Comparison of ENCODE assay signal across 27 cellular contexts in genomic region chr7:117824605-117825004, GRCh38.
"Had no signal": no experiment of that assay in that cellular context is flagged by ENCODE, and none has a peak within 500 bp of the region (broad histone marks: within the 10 kb centered on the region; RNA-seq: fewer than 3 reads in every experiment).

No MANE protein-coding gene starts in this region.

- ATAC-seq: heart left ventricle; naive thymus-derived CD8-positive, alpha-beta T cell; right cardiac atrium; sciatic nerve; stimulated activated naive B cell treated with anti-CD40 and anti-IgM and Interleukin-4, amounts not matched to agents 10 μg/mL and 1 μg/mL and 100 μg/mL, for 72 hours; stimulated activated naive CD8-positive, alpha-beta T cell treated with anti-CD3 and anti-CD28 coated beads, Interleukin-15, Interleukin-2, amounts not matched to agents 100 U/mL and 50 U/mL, for 24 hours had no signal

- H3K36me3 Mint-ChIP-seq: immature natural killer cell; naive thymus-derived CD8-positive, alpha-beta T cell; stimulated activated naive B cell treated with anti-CD40 and anti-IgM and Interleukin-4, amounts not matched to agents 10 μg/mL and 1 μg/mL and 100 μg/mL, for 72 hours had no signal

- H3K27ac ChIP-seq: heart left ventricle, left ventricle myocardium inferior, pancreas, prostate gland, spleen, stomach, thoracic aorta, tibial artery, uterus had no signal

- H3K4me3 ChIP-seq: heart left ventricle, left ventricle myocardium inferior, lung, pancreas, prostate gland, spleen, stomach, thoracic aorta, tibial artery, uterus had no signal

- H3K27me3 Mint-ChIP-seq: type B pancreatic cell had no signal

- H3K27ac Mint-ChIP-seq: immature natural killer cell; naive thymus-derived CD8-positive, alpha-beta T cell; stimulated activated naive B cell treated with anti-CD40 and anti-IgM and Interleukin-4, amounts not matched to agents 10 μg/mL and 1 μg/mL and 100 μg/mL, for 72 hours; type B pancreatic cell had no signal

- DNase-seq: heart left ventricle; hypothalamus; immature natural killer cell; islet precursor cell; left ventricle myocardium inferior; midbrain; naive thymus-derived CD8-positive, alpha-beta T cell; nucleus accumbens; pancreas; posterior cingulate gyrus; retina; right cardiac atrium; small intestine; spleen; stimulated activated CD4-positive, alpha-beta T cell treated with anti-CD3 and anti-CD28 coated beads, Interleukin-4, amount 100 ng/mL, for 24 hours; stimulated activated naive B cell treated with anti-CD40 and anti-IgM and Interleukin-4, amounts not matched to agents 10 μg/mL and 1 μg/mL and 100 μg/mL, for 72 hours; stimulated activated naive CD8-positive, alpha-beta T cell treated with anti-CD3 and anti-CD28 coated beads, Interleukin-15, Interleukin-2, amounts not matched to agents 100 U/mL and 50 U/mL, for 24 hours; stomach; tibial artery; uterus had no signal

- H3K9me3 ChIP-seq: heart left ventricle, left ventricle myocardium inferior, pancreas, prostate gland, spleen, stomach, thoracic aorta, tibial artery, uterus had no signal

- H3K4me1 ChIP-seq: prostate gland, spleen, uterus had no signal

- H3K36me3 ChIP-seq: heart left ventricle, left ventricle myocardium inferior, pancreas, prostate gland, spleen, stomach, thoracic aorta, tibial artery, uterus had no signal

- H3K4me1 Mint-ChIP-seq: immature natural killer cell; naive thymus-derived CD8-positive, alpha-beta T cell; stimulated activated naive B cell treated with anti-CD40 and anti-IgM and Interleukin-4, amounts not matched to agents 10 μg/mL and 1 μg/mL and 100 μg/mL, for 72 hours had no signal

- H3K9me3 Mint-ChIP-seq: naive thymus-derived CD8-positive, alpha-beta T cell; nephron; neural crest cell; type B pancreatic cell had no signal

- H3K4me3 Mint-ChIP-seq: immature natural killer cell; naive thymus-derived CD8-positive, alpha-beta T cell; nephron; neural crest cell; stimulated activated naive B cell treated with anti-CD40 and anti-IgM and Interleukin-4, amounts not matched to agents 10 μg/mL and 1 μg/mL and 100 μg/mL, for 72 hours; type B pancreatic cell had no signal

- H3K27me3 ChIP-seq: heart left ventricle, pancreas, spleen, stomach, tibial artery, uterus had no signal
